In genomic region chr1:36673207-36673606, GRCh38 we compare ENCODE assay signal across 31 cellular contexts.
DNase-seq lines count a peak whose midpoint lies in the region; ATAC-seq and TF ChIP-seq lines count a peak whose summit lies in the region.
"Had no signal": no experiment of that assay in that cellular context is flagged by ENCODE, and none has a peak within 500 bp of the region (broad histone marks: within the 10 kb centered on the region; RNA-seq: fewer than 3 reads in every experiment).

No MANE protein-coding gene starts in this region.

- no peak overlapping the region for H3K4me3 ChIP-seq in WERI-Rb-1 (ENCODE audit: low read depth, low read length)
- no peak overlapping the region for H3K4me3 ChIP-seq in breast epithelium
- H3K4me3 ChIP-seq: ascending aorta, psoas muscle, stomach, transverse colon had no signal

- no peak for TF ChIP-seq CTCF in WERI-Rb-1 (IDR thresholded peaks at IDR 0.05; ENCODE audit: low read depth, low read length)
- no peak for TF ChIP-seq CTCF in breast epithelium (IDR thresholded peaks at IDR 0.05)

- peak overlapping the region; percentile 96 for H3K27ac ChIP-seq in WERI-Rb-1
- no peak overlapping the region for H3K27ac ChIP-seq in breast epithelium
- H3K27ac ChIP-seq: 22Rv1, ascending aorta, neutrophil, psoas muscle, stomach, transverse colon had no signal

- H3K27me3 ChIP-seq in WERI-Rb-1 (ENCODE audit: insufficient read depth, low read depth, severe bottlenecking) (no peaks in the 10 kb centered on the region), breast epithelium (peaks cover 0 to 41% of the 10 kb centered on the region in 2 donors)
- H3K27me3 ChIP-seq: ascending aorta had no signal

- intact Hi-C loops in breast epithelium (cut with DNase I; ENCODE audit: low total_unique reads) = no loop called here

- TF ChIP-seq POLR2A in breast epithelium (IDR thresholded peaks at IDR 0.05) = no peak

- ATAC-seq in GM19397 (IDR thresholded peaks at IDR 0.05; ENCODE audit: unreplicated experiment) (no peak), HG03135 (IDR thresholded peaks at IDR 0.05; ENCODE audit: unreplicated experiment) (no peak)
- ATAC-seq: Panc1, psoas muscle had no signal

- no peaks in the 10 kb centered on the region for H3K36me3 ChIP-seq in WERI-Rb-1
- H3K36me3 ChIP-seq in breast epithelium = no peaks in the 10 kb centered on the region
- H3K36me3 ChIP-seq: ascending aorta, neutrophil, stomach, transverse colon had no signal

- DNase-seq in NCI-H1105 treated with DMSO at 0.1 percent for 48 hours (lab: John Stamatoyannopoulos, UW) = peak; percentile 1
- DNase-seq in NCI-H1105 (lab: John Stamatoyannopoulos, UW) = no peak
- DNase-seq in NCI-H1092 treated with DMSO at 0.1 percent for 48 hours (lab: John Stamatoyannopoulos, UW) = peak; percentile 31
- peak; percentile 84 for DNase-seq in WERI-Rb-1
- peak; percentile 9 for DNase-seq in mesenteric fat pad (ENCODE audit: low spot score)
- no peak for DNase-seq in breast epithelium (ENCODE audit: low spot score in 2 of 2)
- DNase-seq: activated CD4-positive, alpha-beta memory T cell treated with anti-CD3 and anti-CD28 coated beads for 36 hours; activated effector memory CD4-positive, alpha-beta T cell treated with Interleukin-2 at 50 U/mL for 16 hours; activated naive CD8-positive, alpha-beta T cell treated with anti-CD3 and anti-CD28 coated beads for 36 hours; CD4-positive, CD25-positive, alpha-beta regulatory T cell; central memory CD4-positive, alpha-beta T cell; dermis blood vessel endothelial cell; DMS53; HCEC 1CT; Karpas-422; mammary epithelial cell; MV-4-11; NCI-H2171; NK-92 treated with Interleukin-12 subunit alpha and Interleukin-12 subunit beta, amount 100 ng/mL, for 24 hours; psoas muscle; SHP77 treated with DMSO at 0.1 percent for 48 hours; stimulated activated CD8-positive, alpha-beta memory T cell treated with anti-CD3 and anti-CD28 coated beads, Interleukin-4, amount 100 ng/mL, for 48 hours; stomach; T1000; transverse colon had no signal

- H3K9me3 ChIP-seq in WERI-Rb-1 (ENCODE audit: severe bottlenecking) (peaks cover 7% of the 10 kb centered on the region), breast epithelium (no peaks in the 10 kb centered on the region)
- H3K9me3 ChIP-seq: ascending aorta, neutrophil, psoas muscle, transverse colon had no signal

- no peaks in the 10 kb centered on the region for H3K4me1 ChIP-seq in breast epithelium
- H3K4me1 ChIP-seq: ascending aorta, psoas muscle, stomach, transverse colon had no signal

Comparison
In these comparisons a context has a peak if more than half of its experiments do, and no peak if none do; other contexts are left out.
1. DNase-seq: peak in NCI-H1105 treated with DMSO at 0.1 percent for 48 hours (single experiment), NCI-H1092 treated with DMSO at 0.1 percent for 48 hours (single experiment), WERI-Rb-1 (single experiment) and mesenteric fat pad (single experiment); none in NCI-H1105 (single experiment) and breast epithelium (0 of 2).